ENCODE assay signal across 1 cellular context in the genomic region with DNA sequence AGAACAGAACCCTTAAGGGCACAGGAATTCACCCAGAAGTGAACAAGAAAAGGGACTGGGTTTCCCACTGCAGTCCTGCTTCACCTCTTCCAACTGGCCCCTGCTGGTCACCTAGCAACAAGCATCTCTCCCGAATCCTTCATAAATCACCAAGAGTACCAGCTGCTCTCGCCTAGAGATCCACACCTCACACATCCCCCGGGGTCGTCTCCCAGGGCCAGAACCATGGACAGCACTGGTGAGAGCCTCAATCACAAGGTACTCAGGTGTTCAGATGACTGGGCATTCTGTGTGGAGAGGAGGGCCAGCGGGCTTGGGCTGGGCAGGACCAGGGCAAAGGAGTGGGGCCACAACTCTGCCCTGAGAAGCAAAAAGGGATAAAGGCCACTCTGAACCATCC.
TF ChIP-seq lines count a peak whose summit lies in the region.

No MANE protein-coding gene starts in this region.

TF ChIP-seq in HEK293, 187 proteins besides CTCF, POLR2A, EP300 and RAD21 (continued from another document):
- TF ChIP-seq, protein P1, sequence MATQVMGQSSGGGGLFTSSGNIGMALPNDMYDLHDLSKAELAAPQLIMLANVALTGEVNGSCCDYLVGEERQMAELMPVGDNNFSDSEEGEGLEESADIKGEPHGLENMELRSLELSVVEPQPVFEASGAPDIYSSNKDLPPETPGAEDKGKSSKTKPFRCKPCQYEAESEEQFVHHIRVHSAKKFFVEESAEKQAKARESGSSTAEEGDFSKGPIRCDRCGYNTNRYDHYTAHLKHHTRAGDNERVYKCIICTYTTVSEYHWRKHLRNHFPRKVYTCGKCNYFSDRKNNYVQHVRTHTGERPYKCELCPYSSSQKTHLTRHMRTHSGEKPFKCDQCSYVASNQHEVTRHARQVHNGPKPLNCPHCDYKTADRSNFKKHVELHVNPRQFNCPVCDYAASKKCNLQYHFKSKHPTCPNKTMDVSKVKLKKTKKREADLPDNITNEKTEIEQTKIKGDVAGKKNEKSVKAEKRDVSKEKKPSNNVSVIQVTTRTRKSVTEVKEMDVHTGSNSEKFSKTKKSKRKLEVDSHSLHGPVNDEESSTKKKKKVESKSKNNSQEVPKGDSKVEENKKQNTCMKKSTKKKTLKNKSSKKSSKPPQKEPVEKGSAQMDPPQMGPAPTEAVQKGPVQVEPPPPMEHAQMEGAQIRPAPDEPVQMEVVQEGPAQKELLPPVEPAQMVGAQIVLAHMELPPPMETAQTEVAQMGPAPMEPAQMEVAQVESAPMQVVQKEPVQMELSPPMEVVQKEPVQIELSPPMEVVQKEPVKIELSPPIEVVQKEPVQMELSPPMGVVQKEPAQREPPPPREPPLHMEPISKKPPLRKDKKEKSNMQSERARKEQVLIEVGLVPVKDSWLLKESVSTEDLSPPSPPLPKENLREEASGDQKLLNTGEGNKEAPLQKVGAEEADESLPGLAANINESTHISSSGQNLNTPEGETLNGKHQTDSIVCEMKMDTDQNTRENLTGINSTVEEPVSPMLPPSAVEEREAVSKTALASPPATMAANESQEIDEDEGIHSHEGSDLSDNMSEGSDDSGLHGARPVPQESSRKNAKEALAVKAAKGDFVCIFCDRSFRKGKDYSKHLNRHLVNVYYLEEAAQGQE (tag by site-specific recombination; IDR thresholded peaks at IDR 0.05), result peak; percentile 92
